32 cellular contexts compared by ENCODE assay signal in the genomic region with DNA sequence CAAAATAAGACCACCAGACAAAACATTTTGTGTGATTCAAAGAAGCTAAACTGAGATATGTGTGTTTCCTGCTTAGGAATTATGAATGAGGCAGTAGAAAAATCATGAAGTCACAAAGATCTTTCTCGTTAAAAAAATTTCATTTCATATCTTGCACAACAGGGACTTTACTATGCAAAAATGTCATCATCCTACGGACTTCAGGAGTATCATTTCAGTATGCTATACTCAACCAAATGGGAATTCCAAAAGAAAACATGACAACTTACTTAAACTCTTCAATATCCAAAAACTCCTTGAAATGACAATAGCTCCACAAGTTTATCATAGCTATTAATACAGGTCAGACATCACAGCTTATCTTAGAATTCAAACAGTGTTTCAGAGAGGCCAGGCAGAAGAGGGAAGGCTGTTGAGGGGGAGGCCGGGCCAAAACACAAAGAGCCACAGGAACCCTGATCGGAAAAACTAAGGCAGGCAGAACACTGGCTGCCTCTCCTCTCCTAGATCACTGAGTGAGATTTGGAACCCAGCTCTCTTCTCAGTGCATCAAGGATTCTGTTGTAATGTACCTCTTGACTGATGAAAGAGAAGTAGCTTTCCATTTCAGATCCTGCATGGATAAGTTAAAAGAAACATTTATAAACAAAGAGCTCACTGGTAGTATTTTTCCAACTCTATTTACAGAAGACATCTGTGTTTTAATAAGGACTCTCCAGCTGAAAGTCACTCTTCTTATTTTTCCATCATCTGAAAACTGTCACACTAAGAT.
"Had no signal": no experiment of that assay in that cellular context is flagged by ENCODE, and none has a peak within 500 bp of the region (broad histone marks: within the 10 kb centered on the region; RNA-seq: fewer than 3 reads in every experiment).

No MANE protein-coding gene starts in this region.

- H3K27ac Mint-ChIP-seq: activated B cell treated with CpG ODN at 0.5 μM for 24 hours; activated CD4-positive, alpha-beta T cell treated with anti-CD3 and anti-CD28 coated beads, Interleukin-2, amount 10 ng/mL, durations not matched to agents 24 days and 14 days; activated CD8-positive, alpha-beta memory T cell treated with anti-CD3 and anti-CD28 coated beads, Interleukin-2, amount 10 ng/mL, durations not matched to agents 7 days and 5 days; activated naive CD4-positive, alpha-beta T cell treated with anti-CD3 and anti-CD28 coated beads, Interleukin-2, amount 50 U/mL, for 72 hours; activated naive CD8-positive, alpha-beta T cell treated with anti-CD3 and anti-CD28 coated beads, Interleukin-2, amount 50 U/mL, for 24 hours; activated T-cell treated with anti-CD3 and anti-CD28 coated beads, Interleukin-2, amount 50 U/mL, for 24 hours; activated T-helper 1 cell treated with anti-CD3 and anti-CD28 coated beads, Interleukin-12 subunit alpha, Interleukin-12 subunit beta, Interleukin-2, Interleukin-4 antibody, amounts not matched to agents 30 ng/mL and 10 ng/mL and 1 ng/mL, durations not matched to agents 14 hours and 24 hours and 36 hours; T-cell had no signal

- H3K36me3 ChIP-seq: ascending aorta had no signal

- H3K9me3 ChIP-seq: ascending aorta, body of pancreas had no signal

- H3K4me3 ChIP-seq: ascending aorta, body of pancreas, SK-N-MC had no signal

- H3K27me3 Mint-ChIP-seq: activated B cell treated with CpG ODN at 0.5 μM for 24 hours; activated CD8-positive, alpha-beta memory T cell treated with anti-CD3 and anti-CD28 coated beads, Interleukin-2, amount 10 ng/mL, durations not matched to agents 7 days and 5 days; activated naive CD8-positive, alpha-beta T cell treated with anti-CD3 and anti-CD28 coated beads, Interleukin-2, amount 50 U/mL, for 24 hours; activated T-cell treated with anti-CD3 and anti-CD28 coated beads, Interleukin-2, amount 50 U/mL, for 24 hours; T-cell had no signal

- ATAC-seq: activated CD8-positive, alpha-beta memory T cell treated with anti-CD3 and anti-CD28 coated beads, Interleukin-2, amount 10 ng/mL, durations not matched to agents 7 days and 5 days; activated naive CD4-positive, alpha-beta T cell treated with anti-CD3 and anti-CD28 coated beads, Interleukin-2, amount 50 U/mL, for 72 hours; activated naive CD8-positive, alpha-beta T cell treated with anti-CD3 and anti-CD28 coated beads, Interleukin-2, amount 50 U/mL, for 24 hours; body of pancreas; Panc1; Right ventricle myocardium inferior; T-cell had no signal

- H3K4me1 ChIP-seq: ascending aorta, body of pancreas had no signal

- DNase-seq: activated B cell treated with CpG ODN at 0.5 μM for 24 hours; activated CD4-positive, alpha-beta T cell treated with anti-CD3 and anti-CD28 coated beads for 1 hour; activated CD4-positive, alpha-beta T cell treated with anti-CD3 and anti-CD28 coated beads, Interleukin-2, amount 10 ng/mL, durations not matched to agents 24 days and 14 days; activated CD4-positive, alpha-beta T cell treated with anti-CD3 and anti-CD28 coated beads, Interleukin-2, amount 50 U/mL, for 48 hours; activated CD8-positive, alpha-beta memory T cell treated with anti-CD3 and anti-CD28 coated beads, Interleukin-2, amount 10 ng/mL, durations not matched to agents 7 days and 5 days; activated effector memory CD4-positive, alpha-beta T cell treated with anti-CD3 and anti-CD28 coated beads, Interleukin-2, amount 50 U/mL, for 16 hours; activated naive CD4-positive, alpha-beta T cell treated with Interleukin-2 at 50 U/mL for 16 hours; activated naive CD8-positive, alpha-beta T cell treated with anti-CD3 and anti-CD28 coated beads, Interleukin-2, amount 50 U/mL, for 24 hours; activated T-cell treated with anti-CD3 and anti-CD28 coated beads, Interleukin-2, amount 50 U/mL, for 24 hours; amniotic stem cell; body of pancreas; central memory CD4-positive, alpha-beta T cell; NCI-H1105 treated with DMSO at 0.1 percent for 48 hours; NCI-H146; NCI-H187 treated with DMSO at 0.1 percent for 48 hours; NCI-H2081 treated with DMSO at 0.1 percent for 48 hours; NCI-H2171 treated with DMSO at 0.1 percent for 48 hours; NCI-H226; NCI-H526 treated with DMSO at 0.1 percent for 48 hours; NCI-H82; RPMI8226; T-cell; T-helper 2 cell; T1000 had no signal

- H3K4me3 Mint-ChIP-seq: activated B cell treated with CpG ODN at 0.5 μM for 24 hours; activated CD4-positive, alpha-beta T cell treated with anti-CD3 and anti-CD28 coated beads, Interleukin-2, amount 10 ng/mL, durations not matched to agents 24 days and 14 days; activated CD8-positive, alpha-beta memory T cell treated with anti-CD3 and anti-CD28 coated beads, Interleukin-2, amount 10 ng/mL, durations not matched to agents 7 days and 5 days; activated naive CD8-positive, alpha-beta T cell treated with anti-CD3 and anti-CD28 coated beads, Interleukin-2, amount 50 U/mL, for 24 hours; activated T-cell treated with anti-CD3 and anti-CD28 coated beads, Interleukin-2, amount 50 U/mL, for 24 hours; activated T-helper 1 cell treated with anti-CD3 and anti-CD28 coated beads, Interleukin-12 subunit alpha, Interleukin-12 subunit beta, Interleukin-2, Interleukin-4 antibody, amounts not matched to agents 30 ng/mL and 10 ng/mL and 1 ng/mL, durations not matched to agents 14 hours and 24 hours and 36 hours; T-cell had no signal

- H3K4me2 ChIP-seq: KMS-11 had no signal

- H3K4me1 Mint-ChIP-seq: activated CD4-positive, alpha-beta T cell treated with anti-CD3 and anti-CD28 coated beads, Interleukin-2, amount 10 ng/mL, durations not matched to agents 24 days and 14 days; activated CD8-positive, alpha-beta memory T cell treated with anti-CD3 and anti-CD28 coated beads, Interleukin-2, amount 10 ng/mL, durations not matched to agents 7 days and 5 days; activated naive CD8-positive, alpha-beta T cell treated with anti-CD3 and anti-CD28 coated beads, Interleukin-2, amount 50 U/mL, for 24 hours; T-cell had no signal

- H3K27ac ChIP-seq: ascending aorta, body of pancreas, KMS-11, SK-N-MC had no signal

- H3K27me3 ChIP-seq: ascending aorta, body of pancreas had no signal

- H3K9me3 Mint-ChIP-seq: activated CD4-positive, alpha-beta T cell treated with anti-CD3 and anti-CD28 coated beads, Interleukin-2, amount 10 ng/mL, durations not matched to agents 24 days and 14 days had no signal

- FAIRE-seq: bronchial epithelial cell had no signal

- H3K9ac ChIP-seq: KMS-11 had no signal
